18 cellular contexts compared by ENCODE assay signal in genomic region chr1:74748962-74749361, GRCh38. TPM values are rescaled to one million over a fixed set of nuclear protein-coding genes. Genes with fewer than 3 reads are reported as not detected.
DNase-seq lines count a peak whose midpoint lies in the region; ATAC-seq and TF ChIP-seq lines count a peak whose summit lies in the region.
"Had no signal": no experiment of that assay in that cellular context is flagged by ENCODE, and none has a peak within 500 bp of the region (broad histone marks: within the 10 kb centered on the region; RNA-seq: fewer than 3 reads in every experiment).

No MANE protein-coding gene starts in this region.

- ATAC-seq in GM18909 (IDR thresholded peaks at IDR 0.05; ENCODE audit: poor library complexity, unreplicated experiment) (peak; percentile 94), HG02938 (IDR thresholded peaks at IDR 0.05; ENCODE audit: unreplicated experiment) (peak; percentile 90), HG03565 (IDR thresholded peaks at IDR 0.05; ENCODE audit: unreplicated experiment) (peak; percentile 58)
- ATAC-seq: activated CD8-positive, alpha-beta T cell treated with anti-CD3 and anti-CD28 coated beads, Interleukin-2, amount 10 ng/mL, durations not matched to agents 7 days and 5 days; left cardiac atrium had no signal

- H3K4me3 Mint-ChIP-seq in osteocyte (ENCODE audit: unreplicated experiment), result no peak overlapping the region
- H3K4me3 Mint-ChIP-seq: activated CD8-positive, alpha-beta T cell treated with anti-CD3 and anti-CD28 coated beads, Interleukin-2, amount 10 ng/mL, durations not matched to agents 7 days and 5 days had no signal

- no peaks in the 10 kb centered on the region for H3K27me3 Mint-ChIP-seq in osteocyte (ENCODE audit: unreplicated experiment)

- H3K27ac Mint-ChIP-seq in osteocyte (ENCODE audit: unreplicated experiment), result no peak overlapping the region
- H3K27ac Mint-ChIP-seq: activated CD8-positive, alpha-beta T cell treated with anti-CD3 and anti-CD28 coated beads, Interleukin-2, amount 10 ng/mL, durations not matched to agents 7 days and 5 days had no signal

- DNase-seq in GM13976 (ENCODE audit: low spot score), result peak; percentile 33
- DNase-seq in SIG-M5 (lab: John Stamatoyannopoulos, UW), result no peak
- DNase-seq in epidermal melanocyte (ENCODE audit: insufficient read length, low spot score), result no peak
- no peak for DNase-seq in osteocyte (ENCODE audit: extremely low spot score, unreplicated experiment)
- DNase-seq in DMS 273 (lab: John Stamatoyannopoulos, UW; ENCODE audit: unreplicated experiment), result no peak
- DNase-seq: activated CD8-positive, alpha-beta T cell treated with anti-CD3 and anti-CD28 coated beads, Interleukin-2, amount 10 ng/mL, durations not matched to agents 7 days and 5 days; brain microvascular endothelial cell; hippocampal formation; Karpas-422; left cardiac atrium; NCI-H1694 treated with DMSO at 0.1 percent for 48 hours; OCI-M1; posterior cingulate gyrus; stimulated activated CD4-positive, alpha-beta T cell treated with anti-CD3 and anti-CD28 coated beads, Interleukin-15, amount 100 ng/mL, for 24 hours; testis had no signal

- TF ChIP-seq CTCF in GM13976 (IDR thresholded peaks at IDR 0.05; ENCODE audit: borderline replicate concordance, control extremely low read depth, extremely low read depth, insufficient read depth, missing control alignments) (no peak), osteocyte (IDR thresholded peaks at IDR 0.05) (no peak)

- H3K36me3 Mint-ChIP-seq in osteocyte (ENCODE audit: unreplicated experiment), result peaks cover 6% of the 10 kb centered on the region

- peaks cover 6% of the 10 kb centered on the region for H3K9me3 Mint-ChIP-seq in osteocyte (ENCODE audit: unreplicated experiment)

- no peaks in the 10 kb centered on the region for H3K4me1 Mint-ChIP-seq in osteocyte (ENCODE audit: unreplicated experiment)

- in situ Hi-C loops in GM13976 (cut with MboI; ENCODE audit: low sequenced_read_pairs, unreplicated experiment), result no loop called here

RNA-seq across cellular contexts. Expression of gene TYW3, which starts 16.0 kb away (rescaled TPM):
- 5.6 and 7.8 TPM in 2 replicates for total RNA-seq in osteocyte

RNA-seq across cellular contexts. Expression of gene CRYZ, which starts 16.1 kb away (rescaled TPM):
- 5.4 and 7.1 TPM in 2 replicates for total RNA-seq in osteocyte
